Comparison of ENCODE assay signal across 33 cellular contexts in genomic region chr2:17894551-17894950, GRCh38. TPM values are rescaled to one million over a fixed set of nuclear protein-coding genes. Genes with fewer than 3 reads are reported as not detected.
"Had no signal": no experiment of that assay in that cellular context is flagged by ENCODE, and none has a peak within 500 bp of the region (broad histone marks: within the 10 kb centered on the region; RNA-seq: fewer than 3 reads in every experiment).

No MANE protein-coding gene starts in this region.

- H3K4me1 ChIP-seq: heart right ventricle, left ventricle myocardium inferior, tibial artery, upper lobe of right lung had no signal

- ATAC-seq: effector memory CD8-positive, alpha-beta T cell; heart right ventricle; mucosa of descending colon; sciatic nerve; stimulated activated naive B cell treated with anti-CD40 and anti-IgM and Interleukin-4, amounts not matched to agents 10 μg/mL and 1 μg/mL and 100 μg/mL, for 72 hours; upper lobe of right lung had no signal

- H3K27ac ChIP-seq: heart right ventricle, left ventricle myocardium inferior, neutrophil, stomach, suprapubic skin, tibial artery, upper lobe of right lung had no signal

- H3K27me3 ChIP-seq: neutrophil, stomach, suprapubic skin, tibial artery, upper lobe of right lung had no signal

- H3K9me3 Mint-ChIP-seq: activated CD4-positive, alpha-beta T cell treated with anti-CD3 and anti-CD28 coated beads, Interleukin-2, amount 10 ng/mL, durations not matched to agents 24 days and 14 days; activated naive CD4-positive, alpha-beta T cell treated with anti-CD3 and anti-CD28 coated beads, Interleukin-2, amount 10 ng/mL, durations not matched to agents 7 days and 5 days had no signal

- H3K36me3 Mint-ChIP-seq: activated CD4-positive, alpha-beta memory T cell treated with anti-CD3 and anti-CD28 coated beads for 36 hours; activated naive CD4-positive, alpha-beta T cell treated with anti-CD3 and anti-CD28 coated beads, Interleukin-2, amount 10 ng/mL, durations not matched to agents 7 days and 5 days had no signal

- H3K4me1 Mint-ChIP-seq: activated CD4-positive, alpha-beta T cell treated with anti-CD3 and anti-CD28 coated beads, Interleukin-2, amount 10 ng/mL, durations not matched to agents 24 days and 14 days; activated naive CD4-positive, alpha-beta T cell treated with anti-CD3 and anti-CD28 coated beads, Interleukin-2, amount 10 ng/mL, durations not matched to agents 7 days and 5 days; naive B cell; stimulated activated naive B cell treated with anti-CD40 and anti-IgM and Interleukin-4, amounts not matched to agents 10 μg/mL and 1 μg/mL and 100 μg/mL, for 72 hours had no signal

- H3K36me3 ChIP-seq: heart right ventricle, left ventricle myocardium inferior, neutrophil, stomach, suprapubic skin, tibial artery, upper lobe of right lung had no signal

- H3K27ac Mint-ChIP-seq: activated CD4-positive, alpha-beta memory T cell treated with anti-CD3 and anti-CD28 coated beads for 36 hours; activated CD4-positive, alpha-beta T cell treated with anti-CD3 and anti-CD28 coated beads, Interleukin-2, amount 10 ng/mL, durations not matched to agents 24 days and 14 days; activated naive CD4-positive, alpha-beta T cell treated with anti-CD3 and anti-CD28 coated beads, Interleukin-2, amount 10 ng/mL, durations not matched to agents 7 days and 5 days; activated T-cell treated with anti-CD3 and anti-CD28 coated beads, Interleukin-2, amount 50 U/mL, for 24 hours; effector memory CD8-positive, alpha-beta T cell; naive B cell; nephron progenitor cell; progenitor cell of endocrine pancreas; stimulated activated naive B cell treated with anti-CD40 and anti-IgM and Interleukin-4, amounts not matched to agents 10 μg/mL and 1 μg/mL and 100 μg/mL, for 72 hours had no signal

- FAIRE-seq: astrocyte, endothelial cell of umbilical vein, islet of Langerhans had no signal

- H3K4me3 ChIP-seq: heart right ventricle, left ventricle myocardium inferior, mucosa of descending colon, stomach, suprapubic skin, tibial artery, upper lobe of right lung had no signal

- DNase-seq: activated CD4-positive, alpha-beta memory T cell treated with anti-CD3 and anti-CD28 coated beads for 36 hours; activated CD4-positive, alpha-beta T cell treated with anti-CD3 and anti-CD28 coated beads, Interleukin-2, amount 10 ng/mL, durations not matched to agents 24 days and 14 days; activated CD4-positive, CD25-positive, alpha-beta regulatory T cell treated with anti-CD3 and anti-CD28 coated beads, Interleukin-2, amount 50 U/mL, for 72 hours; activated CD8-positive, alpha-beta memory T cell treated with anti-CD3 and anti-CD28 coated beads, Interleukin-2, amount 50 U/mL, for 4 hours; activated gamma-delta T cell; activated naive CD4-positive, alpha-beta T cell treated with anti-CD3 and anti-CD28 coated beads, Interleukin-2, amount 10 ng/mL, durations not matched to agents 7 days and 5 days; activated T-cell treated with anti-CD3 and anti-CD28 coated beads, Interleukin-2, amount 50 U/mL, for 24 hours; amniotic stem cell; caudate nucleus; cortex of kidney; effector memory CD8-positive, alpha-beta T cell; heart right ventricle; left ventricle myocardium inferior; mucosa of descending colon; naive B cell; nephron progenitor cell; retina; stimulated activated CD4-positive, alpha-beta T cell treated with anti-CD3 and anti-CD28 coated beads, Interleukin-15, amount 100 ng/mL, for 24 hours; stimulated activated CD4-positive, alpha-beta T cell treated with anti-CD3 and anti-CD28 coated beads, Interleukin-2, amount 100 ng/mL, for 24 hours; stimulated activated naive B cell treated with anti-CD40 and anti-IgM and Interleukin-4, amounts not matched to agents 10 μg/mL and 1 μg/mL and 100 μg/mL, for 72 hours; stomach; T-helper 2 cell; tibial artery; upper lobe of right lung had no signal

- H3K9me3 ChIP-seq: mucosa of descending colon, neutrophil, suprapubic skin, upper lobe of right lung had no signal

- H3K27me3 Mint-ChIP-seq: activated naive CD4-positive, alpha-beta T cell treated with anti-CD3 and anti-CD28 coated beads, Interleukin-2, amount 10 ng/mL, durations not matched to agents 7 days and 5 days; progenitor cell of endocrine pancreas had no signal

- H3K4me3 Mint-ChIP-seq: activated CD4-positive, alpha-beta memory T cell treated with anti-CD3 and anti-CD28 coated beads for 36 hours; activated CD4-positive, alpha-beta T cell treated with anti-CD3 and anti-CD28 coated beads, Interleukin-2, amount 10 ng/mL, durations not matched to agents 24 days and 14 days; activated naive CD4-positive, alpha-beta T cell treated with anti-CD3 and anti-CD28 coated beads, Interleukin-2, amount 10 ng/mL, durations not matched to agents 7 days and 5 days; activated T-cell treated with anti-CD3 and anti-CD28 coated beads, Interleukin-2, amount 50 U/mL, for 24 hours; effector memory CD8-positive, alpha-beta T cell; naive B cell; nephron progenitor cell; stimulated activated naive B cell treated with anti-CD40 and anti-IgM and Interleukin-4, amounts not matched to agents 10 μg/mL and 1 μg/mL and 100 μg/mL, for 72 hours had no signal

RNA-seq across cellular contexts. Expression of gene KCNS3, which starts 16.1 kb away (rescaled TPM):
- total RNA-seq: activated CD4-positive, alpha-beta T cell treated with anti-CD3 and anti-CD28 coated beads, Interleukin-2, amount 10 ng/mL, durations not matched to agents 24 days and 14 days; activated CD8-positive, alpha-beta memory T cell treated with anti-CD3 and anti-CD28 coated beads for 36 hours; osteocyte had no signal
